ENCODE assay signal across 20 cellular contexts in the genomic region with DNA sequence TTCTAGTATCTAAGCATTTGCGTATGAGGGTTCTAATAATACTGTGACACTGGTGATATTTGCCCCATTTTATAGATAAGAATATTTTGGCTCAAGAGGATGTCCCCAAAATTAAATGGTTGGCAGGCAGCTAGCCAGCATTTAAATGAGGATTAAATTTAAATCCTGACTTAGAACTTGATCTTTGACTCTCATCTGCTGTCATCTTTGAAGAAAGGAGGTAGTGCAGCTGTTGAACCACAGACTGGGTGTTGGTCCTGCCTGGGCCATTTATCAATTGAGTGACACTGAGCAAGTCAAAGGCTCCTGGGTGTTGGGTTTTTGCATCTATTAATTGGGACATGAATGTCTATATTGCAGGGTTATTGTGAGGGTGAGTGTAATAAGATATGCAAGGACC.
"Had no signal": no experiment of that assay in that cellular context is flagged by ENCODE, and none has a peak within 500 bp of the region (broad histone marks: within the 10 kb centered on the region; RNA-seq: fewer than 3 reads in every experiment).

No MANE protein-coding gene starts in this region.

- H3K4me2 ChIP-seq: KMS-11, SK-N-SH had no signal

- DNase-seq: MV-4-11, NCI-H1048, NCI-H1105, NCI-H1417, NCI-H1436 treated with DMSO at 0.1 percent for 48 hours, NCI-H1694, NCI-H187 treated with DMSO at 0.1 percent for 48 hours, NCI-H2029 treated with DMSO at 0.1 percent for 48 hours, NCI-H2227 treated with DMSO at 0.1 percent for 48 hours, NCI-H526, PC-3, SHP77, SK-N-SH, SW 1271 had no signal

- H3K9me3 Mint-ChIP-seq: IgD-negative memory B cell had no signal

- H3K27ac ChIP-seq: HL-60, KMS-11, RWPE1 had no signal

- H3K4me3 Mint-ChIP-seq: IgD-negative memory B cell had no signal

- H3K4me1 Mint-ChIP-seq: IgD-negative memory B cell had no signal

- H3K4me3 ChIP-seq: K562 had no signal

- H3K36me3 Mint-ChIP-seq: IgD-negative memory B cell had no signal

- ATAC-seq: K562, Panc1, PC-3 had no signal

- H3K9ac ChIP-seq: KMS-11, SK-N-SH had no signal

- H3K27ac Mint-ChIP-seq: IgD-negative memory B cell had no signal

- H3K9me3 ChIP-seq: SK-N-SH had no signal
